Comparison of ENCODE assay signal across 9 cellular contexts in genomic region chr1:212860713-212861581, GRCh38. TPM values are rescaled to one million over a fixed set of nuclear protein-coding genes. Genes with fewer than 3 reads are reported as not detected.
DNase-seq lines count a peak whose midpoint lies in the region; ATAC-seq and TF ChIP-seq lines count a peak whose summit lies in the region.
"Had no signal": no experiment of that assay in that cellular context is flagged by ENCODE, and none has a peak within 500 bp of the region (broad histone marks: within the 10 kb centered on the region; RNA-seq: fewer than 3 reads in every experiment).

No MANE protein-coding gene starts in this region.

- no peak overlapping the region for H3K27ac Mint-ChIP-seq in HFFc6
- H3K27ac Mint-ChIP-seq in stimulated activated naive B cell treated with anti-CD40 and anti-IgM and Interleukin-4, amounts not matched to agents 10 μg/mL and 1 μg/mL and 100 μg/mL, for 72 hours, result no peak overlapping the region
- H3K27ac Mint-ChIP-seq in activated CD4-positive, alpha-beta memory T cell treated with anti-CD3 and anti-CD28 coated beads for 36 hours, result no peak overlapping the region

- peak overlapping the region; percentile 5 for H3K27ac ChIP-seq in SJSA1
- no peak overlapping the region for H3K27ac ChIP-seq in ovary

- CTCF ChIA-PET in activated CD4-positive, alpha-beta memory T cell treated with anti-CD3 and anti-CD28 coated beads for 36 hours (lab: Charles Lee), result interaction anchor here (0.7 to 1.9 kb wide), 5 partner anchors 34 to 134 kb away, joined by 3 to 6 read pairs (median 3); no protein-coding TSS in a partner anchor

- no peak overlapping the region for H3K4me3 ChIP-seq in SJSA1
- H3K4me3 ChIP-seq in ovary, result no peak overlapping the region

- TF ChIP-seq POLR2A in ovary (IDR thresholded peaks at IDR 0.05), result no peak

- no peak for TF ChIP-seq EP300 in ovary (IDR thresholded peaks at IDR 0.05)

- H3K4me1 ChIP-seq in SJSA1 (replicated peaks) (peaks cover 33% of the 10 kb centered on the region), ovary (ENCODE audit: insufficient read depth) (peaks cover 7% of the 10 kb centered on the region)

- POLR2A ChIA-PET in activated CD4-positive, alpha-beta memory T cell treated with anti-CD3 and anti-CD28 coated beads for 36 hours (lab: Charles Lee), result no interaction called here

- TF ChIP-seq CTCF in HFFc6 (IDR thresholded peaks at IDR 0.05) (no peak), ovary (IDR thresholded peaks at IDR 0.05) (no peak)

- H3K27me3 Mint-ChIP-seq in HFFc6 (ENCODE audit: insufficient read depth), result no peaks in the 10 kb centered on the region
- H3K27me3 Mint-ChIP-seq in stimulated activated naive B cell treated with anti-CD40 and anti-IgM and Interleukin-4, amounts not matched to agents 10 μg/mL and 1 μg/mL and 100 μg/mL, for 72 hours, result no peaks in the 10 kb centered on the region
- no peaks in the 10 kb centered on the region for H3K27me3 Mint-ChIP-seq in activated CD4-positive, alpha-beta memory T cell treated with anti-CD3 and anti-CD28 coated beads for 36 hours

- H3K27me3 ChIP-seq in SJSA1 (replicated peaks), result no peaks in the 10 kb centered on the region
- H3K27me3 ChIP-seq in ovary, result no peaks in the 10 kb centered on the region

- H3K4me3 Mint-ChIP-seq in HFFc6, result no peak overlapping the region
- no peak overlapping the region for H3K4me3 Mint-ChIP-seq in stimulated activated naive B cell treated with anti-CD40 and anti-IgM and Interleukin-4, amounts not matched to agents 10 μg/mL and 1 μg/mL and 100 μg/mL, for 72 hours
- no peak overlapping the region for H3K4me3 Mint-ChIP-seq in activated CD4-positive, alpha-beta memory T cell treated with anti-CD3 and anti-CD28 coated beads for 36 hours

- ATAC-seq in stimulated activated naive B cell treated with anti-CD40 and anti-IgM and Interleukin-4, amounts not matched to agents 10 μg/mL and 1 μg/mL and 100 μg/mL, for 72 hours (replicated peaks), result no peak
- no peak for ATAC-seq in HG02973 (IDR thresholded peaks at IDR 0.05; ENCODE audit: unreplicated experiment)

- peaks cover 13% of the 10 kb centered on the region for H3K4me1 Mint-ChIP-seq in HFFc6 (ENCODE audit: low read depth)
- H3K4me1 Mint-ChIP-seq in stimulated activated naive B cell treated with anti-CD40 and anti-IgM and Interleukin-4, amounts not matched to agents 10 μg/mL and 1 μg/mL and 100 μg/mL, for 72 hours, result peaks cover 12 to 24% of the 10 kb centered on the region in 2 donors
- peaks cover 31% of the 10 kb centered on the region for H3K4me1 Mint-ChIP-seq in activated CD4-positive, alpha-beta memory T cell treated with anti-CD3 and anti-CD28 coated beads for 36 hours (ENCODE audit: low read depth)

- 71 to 78% (median 74%) methylated on average over 5 of the region's 5 CpGs for WGBS in ovary, 3 donors

- no peaks in the 10 kb centered on the region for H3K9me3 Mint-ChIP-seq in HFFc6
- H3K9me3 Mint-ChIP-seq in stimulated activated naive B cell treated with anti-CD40 and anti-IgM and Interleukin-4, amounts not matched to agents 10 μg/mL and 1 μg/mL and 100 μg/mL, for 72 hours, result no peaks in the 10 kb centered on the region
- no peaks in the 10 kb centered on the region for H3K9me3 Mint-ChIP-seq in activated CD4-positive, alpha-beta memory T cell treated with anti-CD3 and anti-CD28 coated beads for 36 hours

- no peaks in the 10 kb centered on the region; the same call in 1 of the 2 replicates for H3K36me3 Mint-ChIP-seq in HFFc6 (ENCODE audit: low read depth)
- H3K36me3 Mint-ChIP-seq in stimulated activated naive B cell treated with anti-CD40 and anti-IgM and Interleukin-4, amounts not matched to agents 10 μg/mL and 1 μg/mL and 100 μg/mL, for 72 hours, result peaks cover 19 to 25% of the 10 kb centered on the region in 2 donors
- H3K36me3 Mint-ChIP-seq in activated CD4-positive, alpha-beta memory T cell treated with anti-CD3 and anti-CD28 coated beads for 36 hours, result peaks cover 6% of the 10 kb centered on the region

- H3K36me3 ChIP-seq in SJSA1 (peaks cover 37% of the 10 kb centered on the region), ovary (no peaks in the 10 kb centered on the region)

- intact Hi-C loops in ovary (cut with DNase I), result no loop called here
- intact Hi-C loops in activated CD4-positive, alpha-beta memory T cell treated with anti-CD3 and anti-CD28 coated beads for 36 hours (cut with micrococcal nuclease), result no loop called here

- H3K9me3 ChIP-seq in SJSA1 (replicated peaks) (no peaks in the 10 kb centered on the region), ovary (no peaks in the 10 kb centered on the region)

- peak; percentile 14 for DNase-seq in CMK (ENCODE audit: low read depth)
- peak; percentile 5 for DNase-seq in HFFc6
- peak; percentile 73 to 77 for DNase-seq in SJSA1 (ENCODE audit: low read depth in 1 of 2, low spot score in 2 of 2)
- DNase-seq in iPS DF 19.7 (ENCODE audit: low read depth, low spot score), result peak; percentile 20
- DNase-seq in stimulated activated naive B cell treated with anti-CD40 and anti-IgM and Interleukin-4, amounts not matched to agents 10 μg/mL and 1 μg/mL and 100 μg/mL, for 72 hours, result no peak
- DNase-seq in ovary, result no peak
- DNase-seq in activated CD4-positive, alpha-beta memory T cell treated with anti-CD3 and anti-CD28 coated beads for 36 hours, result no peak

RNA-seq across cellular contexts. Expression of gene FLVCR1, which starts 2.9 kb away (rescaled TPM):
- total RNA-seq in HFFc6 (2021; fragmentation: NEBNext Ultra II Directional; extraction: Animal tissue kit (Norgen Biotek cat#: 25700)), result 1 to 10 TPM; 3.7 to 5.5 (median 4.8) TPM
- 9.6 and 18.8 TPM in 2 replicates for total RNA-seq in SJSA1 (2014; rRNA removed; shearing (Covaris generic))
- total RNA-seq in ovary, result 10 to 100 TPM in 1 of 7 donors, 1 to 10 TPM in 6; 4.0 to 11.4 (median 7.4) TPM
- polyA plus RNA-seq in ovary, result 1 to 10 TPM; 1.9 to 5.3 TPM
- total RNA-seq in activated CD4-positive, alpha-beta memory T cell treated with anti-CD3 and anti-CD28 coated beads for 36 hours, result 10 to 100 TPM; 12.4 to 12.6 TPM

RNA-seq across cellular contexts. Expression of gene SPATA45, which starts 13.5 kb away (rescaled TPM):
- not detected for total RNA-seq in HFFc6 (2021; fragmentation: NEBNext Ultra II Directional; extraction: Animal tissue kit (Norgen Biotek cat#: 25700))
- total RNA-seq in SJSA1 (2014; rRNA removed; shearing (Covaris generic)), result not detected in 2 replicates
- total RNA-seq in ovary, result not detected
- polyA plus RNA-seq in ovary, result not detected
- total RNA-seq in activated CD4-positive, alpha-beta memory T cell treated with anti-CD3 and anti-CD28 coated beads for 36 hours, result under 1 TPM in 1 of 2 experiments, not detected in 1; 0.51 TPM
- total RNA-seq: activated CD8-positive, alpha-beta memory T cell treated with anti-CD3 and anti-CD28 coated beads for 36 hours had no signal

Comparison
In these comparisons a context has a peak if more than half of its experiments do, and no peak if none do; other contexts are left out.
1. DNase-seq: peak in CMK (single experiment), HFFc6 (single experiment), SJSA1 (2 of 2) and iPS DF 19.7 (single experiment); none in stimulated activated naive B cell treated with anti-CD40 and anti-IgM and Interleukin-4, amounts not matched to agents 10 μg/mL and 1 μg/mL and 100 μg/mL, for 72 hours (single experiment), ovary (0 of 5) and activated CD4-positive, alpha-beta memory T cell treated with anti-CD3 and anti-CD28 coated beads for 36 hours (single experiment).